8 cellular contexts compared by ENCODE assay signal in genomic region chr16:3364774-3365427, GRCh38. TPM values are rescaled to one million over a fixed set of nuclear protein-coding genes. Genes with fewer than 3 reads are reported as not detected.
DNase-seq lines count a peak whose midpoint lies in the region; ATAC-seq, FAIRE-seq and TF ChIP-seq lines count a peak whose summit lies in the region.

No MANE protein-coding gene starts in this region.

- no peak for ATAC-seq in HG02678 (IDR thresholded peaks at IDR 0.05; ENCODE audit: unreplicated experiment)

- peaks cover 13% of the 10 kb centered on the region for H3K36me3 Mint-ChIP-seq in HFFc6 (ENCODE audit: low read depth)

- BruUV-seq in OCI-LY7 (replicated peaks; lab: Mats Ljungman, UMichigan) = no TSS peak

- H3K4me3 Mint-ChIP-seq in HFFc6 = peak overlapping the region; percentile 92

- H2AFZ ChIP-seq in OCI-LY7 (ENCODE audit: low read length) (peak overlapping the region; percentile 45; the same call in 1 of the 2 replicates), fibroblast of lung (ENCODE audit: low read length) (peak overlapping the region; percentile 89)

- peak overlapping the region; percentile 74 for H3K9ac ChIP-seq in fibroblast of lung (ENCODE audit: insufficient read depth, low read length)
- peak overlapping the region in 4 of 5 donors; percentile 40 to 73 (median 64) for H3K9ac ChIP-seq in subcutaneous abdominal adipose tissue (ENCODE audit: low read length in 5 of 5)

- H3K4me1 ChIP-seq in OCI-LY7 (ENCODE audit: insufficient read depth, low read length, poor library complexity, severe bottlenecking) = peaks cover 14% of the 10 kb centered on the region
- H3K4me1 ChIP-seq in fibroblast of lung (ENCODE audit: control insufficient read depth, extremely low read depth, insufficient read depth, low read length) = no peaks in the 10 kb centered on the region
- peaks cover 0 to 15% (median 14%) of the 10 kb centered on the region in 5 donors for H3K4me1 ChIP-seq in subcutaneous abdominal adipose tissue (ENCODE audit: control insufficient read depth in 5 of 5, insufficient read depth in 5 of 5, low read length in 5 of 5)

- H3K27me3 ChIP-seq in fibroblast of lung (ENCODE audit: control insufficient read depth, insufficient read depth, low read length) (no peaks in the 10 kb centered on the region), subcutaneous abdominal adipose tissue (ENCODE audit: control insufficient read depth in 5 of 5, insufficient read depth in 4 of 5, low read length in 5 of 5) (no peaks in the 10 kb centered on the region)

- POLR2A ChIA-PET in OCI-LY7 (lab: Charles Lee) = no interaction called here

- H3K9me3 ChIP-seq in OCI-LY7 (ENCODE audit: low read length) = no peaks in the 10 kb centered on the region
- no peaks in the 10 kb centered on the region for H3K9me3 ChIP-seq in fibroblast of lung (ENCODE audit: control insufficient read depth, insufficient read depth, low read depth, low read length)
- H3K9me3 ChIP-seq in subcutaneous abdominal adipose tissue (ENCODE audit: control insufficient read depth in 5 of 5, low read length in 5 of 5) = peaks cover 0 to 29% (median 18%) of the 10 kb centered on the region in 5 donors

- no peak for FAIRE-seq in D721Med (lab: Jason Lieb, UNC)

- intact Hi-C loops in OCI-LY7 (cut with micrococcal nuclease; ENCODE audit: unreplicated experiment) = loop anchor here (5.0 kb wide), 1 partner anchor 98 kb away; no protein-coding TSS in a partner anchor

- H3K4me2 ChIP-seq in OCI-LY7 (ENCODE audit: low read length) (no peak overlapping the region), fibroblast of lung (ENCODE audit: extremely low read depth, insufficient read depth, low read length) (peak overlapping the region; percentile 66)

- H3K79me2 ChIP-seq in OCI-LY7 (ENCODE audit: insufficient read depth, low read depth, low read length) = no peaks in the 10 kb centered on the region
- no peaks in the 10 kb centered on the region for H3K79me2 ChIP-seq in fibroblast of lung (ENCODE audit: control insufficient read depth, insufficient read depth, low read length)

- peaks cover 14% of the 10 kb centered on the region for H3K9me3 Mint-ChIP-seq in HFFc6

- H3K4me3 ChIP-seq in OCI-LY7 (ENCODE audit: low read depth, low read length, poor library complexity, severe bottlenecking) (no peak overlapping the region), fibroblast of lung (replicated peaks in 1 of 4; ENCODE audit: control extremely low read depth in 1 of 4, insufficient read depth in 1 of 4, low read depth in 3 of 4, low read length in 4 of 4) (peak overlapping the region; percentile 54 to 78 (median 72)), subcutaneous abdominal adipose tissue (ENCODE audit: low read depth in 1 of 5, low read length in 5 of 5) (peak overlapping the region; percentile 73 to 81 (median 75))

- peak overlapping the region; percentile 96 for H3K27ac Mint-ChIP-seq in HFFc6

- H3K9me2 ChIP-seq in OCI-LY7 (ENCODE audit: insufficient read depth, low read length) = no peaks in the 10 kb centered on the region

- no peak overlapping the region for H3K27ac ChIP-seq in OCI-LY7 (ENCODE audit: low read depth, low read length, poor library complexity, severe bottlenecking)
- peak overlapping the region; percentile 94 for H3K27ac ChIP-seq in fibroblast of lung (ENCODE audit: insufficient read depth, low read length)
- no peak overlapping the region for H3K27ac ChIP-seq in subcutaneous abdominal adipose tissue (ENCODE audit: low read depth, low read length)

- H3K36me3 ChIP-seq in OCI-LY7 (ENCODE audit: insufficient read depth, low read length) = no peaks in the 10 kb centered on the region
- no peaks in the 10 kb centered on the region for H3K36me3 ChIP-seq in fibroblast of lung (ENCODE audit: control insufficient read depth, insufficient read depth, low read length)
- H3K36me3 ChIP-seq in subcutaneous abdominal adipose tissue (ENCODE audit: control insufficient read depth in 5 of 5, insufficient read depth in 5 of 5, low read length in 5 of 5) = no peaks in the 10 kb centered on the region

- TF ChIP-seq CTCF in D721Med (IDR thresholded peaks at IDR 0.05; ENCODE audit: insufficient read depth, missing control alignments) (no peak), HFFc6 (IDR thresholded peaks at IDR 0.05) (no peak), OCI-LY7 (conservative IDR thresholded peaks at IDR 0.05; ENCODE audit: low read length) (no peak), fibroblast of lung (conservative IDR thresholded peaks at IDR 0.05 in 1 of 2, IDR thresholded peaks at IDR 0.05 in 1 of 2; ENCODE audit: low read depth in 1 of 2, low read length in 2 of 2) (no peak)

- peak; percentile 61 for DNase-seq in D721Med (ENCODE audit: insufficient read length, low spot score)
- peak; percentile 95 for DNase-seq in HFFc6
- no peak for DNase-seq in OCI-LY7 (ENCODE audit: low spot score)
- DNase-seq in activated T-helper 1 cell treated with Interleukin-2 at 50 U/mL for 16 hours (ENCODE audit: low read depth) = peak; percentile 76
- peak; percentile 97 for DNase-seq in fibroblast of lung (ENCODE audit: low read depth in 2 of 2)
- peak; percentile 44 to 97 (median 86) for DNase-seq in nucleus accumbens (lab: John Stamatoyannopoulos, UW)

- CTCF ChIA-PET in OCI-LY7 (lab: Charles Lee; ENCODE audit: unreplicated experiment) = no interaction called here

- H3K4me1 Mint-ChIP-seq in HFFc6 (ENCODE audit: low read depth) = peaks cover 8% of the 10 kb centered on the region

- H4K20me1 ChIP-seq in OCI-LY7 (ENCODE audit: insufficient read depth, low read length) (no peaks in the 10 kb centered on the region), fibroblast of lung (ENCODE audit: control insufficient read depth, extremely low read depth, insufficient read depth, low read length) (no peaks in the 10 kb centered on the region)

- H3K27me3 Mint-ChIP-seq in HFFc6 (ENCODE audit: insufficient read depth) = peaks cover 13% of the 10 kb centered on the region; the same call in 1 of the 2 replicates

RNA-seq across cellular contexts. Expression of gene OR2C1, which starts 9.2 kb away (rescaled TPM):
- not detected for total RNA-seq in HFFc6 (2021; fragmentation: NEBNext Ultra II Directional; extraction: Animal tissue kit (Norgen Biotek cat#: 25700))
- 0.09 and 0.10 TPM in 2 replicates for total RNA-seq in OCI-LY7 (2014; rRNA removed; shearing (Covaris generic))
- not detected in 2 replicates for total RNA-seq in OCI-LY7 (2022)
- total RNA-seq in fibroblast of lung = under 0.01 and 0.17 TPM in 2 replicates
- polyA plus RNA-seq in fibroblast of lung = 0.09 and 0.31 TPM in 2 replicates
- 0.12 TPM in 1 of 2 replicates, not detected in the other for polyA plus RNA-seq in fibroblast of lung (2012)
- polyA minus RNA-seq in fibroblast of lung (ENCODE audit: low replicate concordance) = not detected in 2 replicates

RNA-seq across cellular contexts. Expression of gene ZSCAN32, which starts 35.9 kb away (rescaled TPM):
- 10 to 100 TPM in 3 of 6 experiments, 1 to 10 TPM in 3; 8.3 to 11.1 (median 10.3) TPM for total RNA-seq in HFFc6 (2021; fragmentation: NEBNext Ultra II Directional; extraction: Animal tissue kit (Norgen Biotek cat#: 25700))
- 19.4 and 22.5 TPM in 2 replicates for total RNA-seq in OCI-LY7 (2014; rRNA removed; shearing (Covaris generic))
- total RNA-seq in OCI-LY7 (2022) (17.0 and 22.9 TPM in 2 replicates), fibroblast of lung (10.0 and 13.7 TPM in 2 replicates)
- 11.3 and 14.1 TPM in 2 replicates for polyA plus RNA-seq in fibroblast of lung
- 7.1 and 8.5 TPM in 2 replicates for polyA plus RNA-seq in fibroblast of lung (2012)
- 4.7 and 9.3 TPM in 2 replicates for polyA minus RNA-seq in fibroblast of lung (ENCODE audit: low replicate concordance)

RNA-seq across cellular contexts. Expression of gene ZNF174, which starts 36.1 kb away (rescaled TPM):
- 10 to 100 TPM in 3 of 6 experiments, 1 to 10 TPM in 3; 8.6 to 10.7 (median 10.1) TPM for total RNA-seq in HFFc6 (2021; fragmentation: NEBNext Ultra II Directional; extraction: Animal tissue kit (Norgen Biotek cat#: 25700))
- total RNA-seq in OCI-LY7 (2014; rRNA removed; shearing (Covaris generic)) = 21.1 and 23.3 TPM in 2 replicates
- total RNA-seq in OCI-LY7 (2022) (20.6 and 21.7 TPM in 2 replicates), fibroblast of lung (6.7 and 9.2 TPM in 2 replicates)
- polyA plus RNA-seq in fibroblast of lung = 8.5 and 9.1 TPM in 2 replicates
- polyA plus RNA-seq in fibroblast of lung (2012) = 7.6 and 7.8 TPM in 2 replicates
- 6.4 and 8.3 TPM in 2 replicates for polyA minus RNA-seq in fibroblast of lung (ENCODE audit: low replicate concordance)

RNA-seq across cellular contexts. Expression of gene ZNF75A, which starts 59.6 kb away (rescaled TPM):
- total RNA-seq in HFFc6 (2021; fragmentation: NEBNext Ultra II Directional; extraction: Animal tissue kit (Norgen Biotek cat#: 25700)) = 10 to 100 TPM; 12.7 to 16.6 (median 14.4) TPM
- total RNA-seq in OCI-LY7 (2014; rRNA removed; shearing (Covaris generic)) = 1.4 and 2.6 TPM in 2 replicates
- total RNA-seq in OCI-LY7 (2022) (18.9 and 23.0 TPM in 2 replicates), fibroblast of lung (19.3 and 24.3 TPM in 2 replicates)
- 13.4 and 14.4 TPM in 2 replicates for polyA plus RNA-seq in fibroblast of lung
- polyA plus RNA-seq in fibroblast of lung (2012) = 9.3 and 10.4 TPM in 2 replicates
- 2.5 and 8.1 TPM in 2 replicates for polyA minus RNA-seq in fibroblast of lung (ENCODE audit: low replicate concordance)

RNA-seq across cellular contexts. Expression of gene TIGD7, which starts 59.7 kb away (rescaled TPM):
- total RNA-seq in HFFc6 (2021; fragmentation: NEBNext Ultra II Directional; extraction: Animal tissue kit (Norgen Biotek cat#: 25700)) = 1 to 10 TPM; 2.9 to 4.2 (median 3.5) TPM
- 0.03 and 0.10 TPM in 2 replicates for total RNA-seq in OCI-LY7 (2014; rRNA removed; shearing (Covaris generic))
- 5.1 TPM in 2 replicates for total RNA-seq in OCI-LY7 (2022)
- 9.2 and 9.6 TPM in 2 replicates for total RNA-seq in fibroblast of lung
- polyA plus RNA-seq in fibroblast of lung = 2.2 and 2.9 TPM in 2 replicates
- 1.8 and 2.1 TPM in 2 replicates for polyA plus RNA-seq in fibroblast of lung (2012)
- 0.48 and 0.82 TPM in 2 replicates for polyA minus RNA-seq in fibroblast of lung (ENCODE audit: low replicate concordance)
